21 cellular contexts compared by ENCODE assay signal in the genomic region with DNA sequence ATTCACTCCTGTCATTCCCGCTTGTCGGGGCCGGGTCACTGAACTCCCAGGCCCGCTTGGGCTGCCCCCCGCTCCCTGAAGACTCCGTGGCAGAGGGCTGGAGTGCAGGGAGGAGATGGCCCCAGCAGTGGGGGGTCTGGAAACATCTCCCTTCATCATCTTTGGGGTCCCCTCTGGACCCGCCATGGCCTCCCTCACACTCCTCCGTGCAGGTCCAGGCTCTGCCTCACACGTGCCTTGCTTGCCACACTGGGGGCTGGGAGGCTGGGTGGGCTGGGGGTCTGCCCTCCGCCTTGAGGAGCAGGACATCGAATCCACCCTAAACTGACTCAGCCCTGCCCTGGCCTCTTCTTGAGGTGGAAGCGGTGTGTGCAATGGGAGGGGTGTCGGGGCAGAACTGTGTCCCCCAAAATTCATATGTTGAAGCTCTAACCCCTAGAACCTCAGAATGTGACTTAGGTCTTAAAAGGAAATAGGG. TPM values are rescaled to one million over a fixed set of nuclear protein-coding genes. Genes with fewer than 3 reads are reported as not detected.
DNase-seq lines count a peak whose midpoint lies in the region; ATAC-seq and TF ChIP-seq lines count a peak whose summit lies in the region.
"Had no signal": no experiment of that assay in that cellular context is flagged by ENCODE, and none has a peak within 500 bp of the region (broad histone marks: within the 10 kb centered on the region; RNA-seq: fewer than 3 reads in every experiment).

No MANE protein-coding gene starts in this region.

- TF ChIP-seq CTCF in progenitor cell of endocrine pancreas (IDR thresholded peaks at IDR 0.05; ENCODE audit: unreplicated experiment), result no peak
- TF ChIP-seq CTCF in mesothelial cell of epicardium (IDR thresholded peaks at IDR 0.05; ENCODE audit: unreplicated experiment), result no peak

- no peaks in the 10 kb centered on the region for H3K36me3 Mint-ChIP-seq in progenitor cell of endocrine pancreas (ENCODE audit: insufficient read depth)
- no peaks in the 10 kb centered on the region for H3K36me3 Mint-ChIP-seq in mesothelial cell of epicardium
- H3K36me3 Mint-ChIP-seq: CD4-positive, alpha-beta memory T cell had no signal

- H3K4me1 Mint-ChIP-seq in progenitor cell of endocrine pancreas (ENCODE audit: low read depth) (peaks cover 14% of the 10 kb centered on the region), mesothelial cell of epicardium (peaks cover 18% of the 10 kb centered on the region)

- ATAC-seq in HG03095 (IDR thresholded peaks at IDR 0.05; ENCODE audit: unreplicated experiment), result no peak

- H3K4me3 ChIP-seq in H7 (ENCODE audit: insufficient read depth, low read depth, low read length), result no peak overlapping the region
- H3K4me3 ChIP-seq: A549, GM23248, HAP-1 had no signal

- intact Hi-C loops in head of caudate nucleus (cut with DNase I), result no loop called here

- H3K36me3 ChIP-seq in H7 (replicated peaks; ENCODE audit: control insufficient read depth, insufficient read depth, low read length), result no peaks in the 10 kb centered on the region
- H3K36me3 ChIP-seq: HAP-1 had no signal

- H3K27ac Mint-ChIP-seq in progenitor cell of endocrine pancreas (no peak overlapping the region), mesothelial cell of epicardium (no peak overlapping the region)
- H3K27ac Mint-ChIP-seq: CD4-positive, alpha-beta memory T cell; HFFc6 had no signal

- DNase-seq in H7 (peak; percentile 28), islet precursor cell (peak; percentile 42), mesenteric fat pad (ENCODE audit: low spot score) (peak; percentile 65), progenitor cell of endocrine pancreas (ENCODE audit: low spot score, unreplicated experiment) (peak; percentile 4), head of caudate nucleus (no peak), T-helper 2 cell (no peak), mesothelial cell of epicardium (ENCODE audit: low spot score in 2 of 2, unreplicated experiment in 2 of 2) (no peak)
- DNase-seq: 8988T; ACHN; C1 segment of cervical spinal cord; Calu3; CD4-positive, alpha-beta memory T cell; COR-L47; DMS53; DMS79 treated with DMSO at 0.1 percent for 48 hours; GF-D8 had no signal

- H3K4me3 Mint-ChIP-seq in progenitor cell of endocrine pancreas (ENCODE audit: low read depth) (no peak overlapping the region), mesothelial cell of epicardium (no peak overlapping the region)
- H3K4me3 Mint-ChIP-seq: CD4-positive, alpha-beta memory T cell; HFFc6 had no signal

- H3K27me3 Mint-ChIP-seq in progenitor cell of endocrine pancreas (peaks cover 11% of the 10 kb centered on the region), mesothelial cell of epicardium (ENCODE audit: low read depth) (peaks cover 10% of the 10 kb centered on the region)

- no peaks in the 10 kb centered on the region for H3K27me3 ChIP-seq in H7 (ENCODE audit: control insufficient read depth, insufficient read depth, low read length)

- H3K9me3 Mint-ChIP-seq in progenitor cell of endocrine pancreas (ENCODE audit: low read depth) (no peaks in the 10 kb centered on the region), mesothelial cell of epicardium (peaks cover 11% of the 10 kb centered on the region)
- H3K9me3 Mint-ChIP-seq: CD4-positive, alpha-beta memory T cell had no signal

RNA-seq across cellular contexts. Expression of gene POFUT2, which starts 35.2 kb away (rescaled TPM):
- 25.4 and 26.9 TPM in 2 replicates for total RNA-seq in H7 (2014; rRNA removed; shearing (Covaris generic))
- 29.6 TPM for total RNA-seq in mesenteric fat pad
- 47.8 and 51.5 TPM in 2 replicates for total RNA-seq in progenitor cell of endocrine pancreas
- total RNA-seq in mesothelial cell of epicardium, result 62.5 to 64.7 TPM (median 63.4 TPM) in 3 replicates

Comparison
In these comparisons a context has a peak if more than half of its experiments do, and no peak if none do; other contexts are left out.
1. DNase-seq: peak in H7 (single experiment), islet precursor cell (single experiment), mesenteric fat pad (single experiment) and progenitor cell of endocrine pancreas (single experiment); none in head of caudate nucleus (0 of 42), T-helper 2 cell (0 of 5) and mesothelial cell of epicardium (0 of 2).